25 cellular contexts compared by ENCODE assay signal in the genomic region with DNA sequence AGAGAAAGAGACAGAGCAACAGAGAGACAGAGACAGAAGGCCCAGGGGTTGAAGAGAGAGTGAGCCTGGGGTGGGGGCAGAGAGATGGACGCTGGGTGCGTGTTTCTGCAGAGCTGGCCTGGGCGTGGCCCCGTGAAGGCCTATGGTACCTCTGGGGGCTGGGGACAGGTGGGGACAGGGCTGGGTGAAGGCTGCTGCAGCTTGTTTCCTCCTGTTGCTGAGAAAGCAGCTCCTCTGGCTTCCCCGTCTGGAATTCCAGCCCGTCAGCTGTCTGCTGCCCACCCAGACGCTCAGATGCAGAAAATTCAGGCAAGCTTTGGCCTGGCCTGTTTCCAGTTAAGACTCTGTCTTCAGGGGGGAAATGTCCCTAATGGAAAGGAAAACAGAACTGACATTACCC.
DNase-seq lines count a peak whose midpoint lies in the region; TF ChIP-seq lines count a peak whose summit lies in the region.
"Had no signal": no experiment of that assay in that cellular context is flagged by ENCODE, and none has a peak within 500 bp of the region (broad histone marks: within the 10 kb centered on the region; RNA-seq: fewer than 3 reads in every experiment).

No MANE protein-coding gene starts in this region.

- no peak overlapping the region for H3K9ac ChIP-seq in BLaER1
- H3K9ac ChIP-seq in mesenchymal stem cell (ENCODE audit: low read length) = no peak overlapping the region
- H3K9ac ChIP-seq in neural progenitor cell = no peak overlapping the region

- H2AK5ac ChIP-seq in mesenchymal stem cell (ENCODE audit: low read length, severe bottlenecking) = no peak overlapping the region

- peak overlapping the region; percentile 46 for H4K8ac ChIP-seq in mesenchymal stem cell (ENCODE audit: low read length)

- H2BK15ac ChIP-seq in mesenchymal stem cell (ENCODE audit: low read depth, poor library complexity, severe bottlenecking) = no peak overlapping the region

- H3K9me3 ChIP-seq in BLaER1 = no peaks in the 10 kb centered on the region
- H3K9me3 ChIP-seq in mesenchymal stem cell (ENCODE audit: control insufficient read depth, low read length) = no peaks in the 10 kb centered on the region
- H3K9me3 ChIP-seq in neural progenitor cell (ENCODE audit: low read depth) = no peaks in the 10 kb centered on the region
- H3K9me3 ChIP-seq: MG63 had no signal

- H4K20me1 ChIP-seq in BLaER1 (peaks cover 31% of the 10 kb centered on the region; the same call in 1 of the 2 replicates), neural progenitor cell (ENCODE audit: low read depth) (no peaks in the 10 kb centered on the region)

- H3K9me3 Mint-ChIP-seq in neural progenitor cell = no peaks in the 10 kb centered on the region
- H3K9me3 Mint-ChIP-seq: CD4-positive, alpha-beta memory T cell; GM23338; H9 had no signal

- peak overlapping the region; percentile 58 for H3K27ac Mint-ChIP-seq in neural progenitor cell
- H3K27ac Mint-ChIP-seq: GM23338 had no signal

- no peaks in the 10 kb centered on the region for H3K36me3 Mint-ChIP-seq in neural progenitor cell
- H3K36me3 Mint-ChIP-seq: CD4-positive, alpha-beta memory T cell had no signal

- DNase-seq in RWPE1 (ENCODE audit: low spot score) (no peak), mesenchymal stem cell (no peak), neural progenitor cell (ENCODE audit: low spot score) (peak; percentile 39), foreskin fibroblast (no peak), AG20443 (ENCODE audit: low spot score) (no peak), NCI-H187 treated with DMSO at 0.1 percent for 48 hours (lab: John Stamatoyannopoulos, UW) (no peak)
- DNase-seq in stimulated activated CD8-positive, alpha-beta memory T cell treated with anti-CD3 and anti-CD28 coated beads, Interleukin-4, amount 100 ng/mL, for 48 hours = no peak
- DNase-seq: 8988T; ACHN; CD4-positive, alpha-beta memory T cell; COR-L47; DMS53; H9; KBM-7; MG63; NCI-H1105 treated with DMSO at 0.1 percent for 48 hours; NCI-H146; NCI-H2029; NCI-H446 treated with DMSO at 0.1 percent for 48 hours; NCI-H526 treated with DMSO at 0.1 percent for 48 hours; RPMI8226; SHP77 treated with DMSO at 0.1 percent for 48 hours had no signal

- H3K4me3 ChIP-seq in BLaER1 = no peak overlapping the region
- no peak overlapping the region for H3K4me3 ChIP-seq in mesenchymal stem cell (ENCODE audit: insufficient read depth in 1 of 2, low read depth in 1 of 2, low read length in 2 of 2)
- no peak overlapping the region for H3K4me3 ChIP-seq in neural progenitor cell
- no peak overlapping the region for H3K4me3 ChIP-seq in foreskin fibroblast (ENCODE audit: low read depth in 1 of 2, low read length in 2 of 2)
- H3K4me3 ChIP-seq: GM23338, MG63, SK-N-MC had no signal

- peaks cover 4% of the 10 kb centered on the region for H3K27me3 Mint-ChIP-seq in neural progenitor cell (ENCODE audit: insufficient read depth, low read depth)

- no peak overlapping the region for H2BK120ac ChIP-seq in mesenchymal stem cell (ENCODE audit: low read depth, low read length)

- no peaks in the 10 kb centered on the region for H3F3A ChIP-seq in neural progenitor cell (ENCODE audit: low read depth)

- no peak overlapping the region for H3K23ac ChIP-seq in mesenchymal stem cell (ENCODE audit: low read length in 2 of 2)

- no peak overlapping the region for H3K4ac ChIP-seq in mesenchymal stem cell (ENCODE audit: low read depth in 1 of 2, low read length in 2 of 2)

- POLR2A ChIA-PET in RWPE1 (lab: Yijun Ruan, JAX; ENCODE audit: low non-redundant PET) = no interaction called here

- no peak overlapping the region for H3K4me3 Mint-ChIP-seq in neural progenitor cell
- H3K4me3 Mint-ChIP-seq: CD4-positive, alpha-beta memory T cell; GM23338; H9 had no signal

- peak overlapping the region in 1 of 2 experiments; percentile 55 for H2BK12ac ChIP-seq in mesenchymal stem cell (ENCODE audit: low read length in 2 of 2)

- no peak overlapping the region for H4K91ac ChIP-seq in mesenchymal stem cell (ENCODE audit: low read length)

- H3K4me2 ChIP-seq in BLaER1 (peak overlapping the region; percentile 94), mesenchymal stem cell (ENCODE audit: low read length, poor library complexity, severe bottlenecking) (peak overlapping the region; percentile 7), neural progenitor cell (no peak overlapping the region)
- H3K4me2 ChIP-seq: GM23338 had no signal

- 63% methylated on average over 7 of the region's 7 CpGs for WGBS in mesenchymal stem cell

- H3K4me1 ChIP-seq in BLaER1 = peaks cover 96% of the 10 kb centered on the region
- H3K4me1 ChIP-seq in mesenchymal stem cell (ENCODE audit: control insufficient read depth, insufficient read depth, low read depth, low read length) = peaks cover 32% of the 10 kb centered on the region
- peaks cover 14% of the 10 kb centered on the region for H3K4me1 ChIP-seq in neural progenitor cell

- H3K79me1 ChIP-seq in mesenchymal stem cell (replicated peaks; ENCODE audit: low read length, poor library complexity, severe bottlenecking) = no peaks in the 10 kb centered on the region

- H3K27ac ChIP-seq in BLaER1 (no peak overlapping the region), RWPE1 (peak overlapping the region; percentile 12), mesenchymal stem cell (ENCODE audit: low read length, poor library complexity, severe bottlenecking) (no peak overlapping the region), neural progenitor cell (no peak overlapping the region)
- H3K27ac ChIP-seq: SK-N-MC had no signal

- TF ChIP-seq CTCF in RWPE1 (conservative IDR thresholded peaks at IDR 0.05; ENCODE audit: low read depth) (no peak), neural progenitor cell (IDR thresholded peaks at IDR 0.05) (no peak), foreskin fibroblast (IDR thresholded peaks at IDR 0.05; ENCODE audit: low read depth, low read length) (no peak)

- H2BK5ac ChIP-seq in mesenchymal stem cell (ENCODE audit: low read depth, low read length, poor library complexity, severe bottlenecking) = no peak overlapping the region

- H3K14ac ChIP-seq in mesenchymal stem cell (ENCODE audit: low read length in 2 of 2) = no peak overlapping the region

- H3K36me3 ChIP-seq in BLaER1 (no peaks in the 10 kb centered on the region), mesenchymal stem cell (ENCODE audit: control insufficient read depth in 1 of 2, insufficient read depth in 2 of 2, low read depth in 1 of 2, low read length in 2 of 2) (peaks cover 0 to 2% of the 10 kb centered on the region in 2 experiments), neural progenitor cell (no peaks in the 10 kb centered on the region)
- H3K36me3 ChIP-seq: MG63 had no signal

- no peak overlapping the region for H2AFZ ChIP-seq in mesenchymal stem cell (ENCODE audit: low read depth, low read length)
- H2AFZ ChIP-seq in neural progenitor cell (replicated peaks) = no peak overlapping the region
- H2AFZ ChIP-seq: GM23338 had no signal

- H3K27me3 ChIP-seq in BLaER1 (peaks cover 16% of the 10 kb centered on the region), mesenchymal stem cell (ENCODE audit: control insufficient read depth in 1 of 2, insufficient read depth in 1 of 2, low read length in 2 of 2) (peaks cover 15 to 17% of the 10 kb centered on the region in 2 experiments), neural progenitor cell (no peaks in the 10 kb centered on the region)
- H3K27me3 ChIP-seq: MG63 had no signal

- no peaks in the 10 kb centered on the region for H3K79me2 ChIP-seq in neural progenitor cell (ENCODE audit: low read depth)

- no peak overlapping the region for H3K18ac ChIP-seq in mesenchymal stem cell (ENCODE audit: low read depth in 1 of 2, low read length in 2 of 2)

- H3K4me1 Mint-ChIP-seq in neural progenitor cell = peaks cover 68% of the 10 kb centered on the region
- H3K4me1 Mint-ChIP-seq: CD4-positive, alpha-beta memory T cell had no signal

- CTCF ChIA-PET in RWPE1 (lab: Yijun Ruan, JAX) = no interaction called here
